18 cellular contexts compared by ENCODE assay signal in the genomic region with DNA sequence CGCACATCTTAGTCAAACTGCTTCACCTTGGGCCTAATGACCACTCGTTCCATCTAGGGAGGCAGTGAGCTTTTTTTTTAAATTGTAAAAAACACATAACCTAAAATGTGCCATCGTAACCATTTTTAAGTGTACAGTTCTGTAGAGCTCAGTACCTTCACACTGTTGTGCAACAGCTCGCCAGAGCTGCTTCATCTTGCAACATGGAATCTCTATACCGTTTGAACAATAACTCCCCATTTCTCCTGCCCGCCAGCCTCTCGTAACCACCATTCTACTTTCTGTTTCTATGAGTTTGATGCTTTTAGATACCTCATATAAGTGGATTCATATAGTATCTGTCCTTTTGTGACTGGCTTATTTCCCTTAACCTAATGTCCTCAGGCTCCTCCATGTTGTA.
DNase-seq lines count a peak whose midpoint lies in the region; ATAC-seq, FAIRE-seq and TF ChIP-seq lines count a peak whose summit lies in the region.
"Had no signal": no experiment of that assay in that cellular context is flagged by ENCODE, and none has a peak within 500 bp of the region (broad histone marks: within the 10 kb centered on the region; RNA-seq: fewer than 3 reads in every experiment).

No MANE protein-coding gene starts in this region.

- TF ChIP-seq POLR2A in NB4 (IDR thresholded peaks at IDR 0.05; ENCODE audit: extremely low read depth, insufficient read length) (no peak), K562 (conservative IDR thresholded peaks at IDR 0.05) (no peak), spleen (IDR thresholded peaks at IDR 0.05) (no peak)

- no peak for TF ChIP-seq EP300 in K562 (IDR thresholded peaks at IDR 0.05; ENCODE audit: low read length)

- TF ChIP-seq CTCF in DND-41 (IDR thresholded peaks at IDR 0.05; ENCODE audit: borderline replicate concordance, extremely low read depth, low read length, poor library complexity, severe bottlenecking), result no peak
- TF ChIP-seq CTCF in NB4 (IDR thresholded peaks at IDR 0.05; ENCODE audit: low read depth, low read length), result no peak
- no peak for TF ChIP-seq CTCF in K562 (IDR thresholded peaks at IDR 0.05 in 2 of 3, conservative IDR thresholded peaks at IDR 0.05 in 1 of 3; ENCODE audit: insufficient read depth in 2 of 3, low read depth in 1 of 3, low read length in 3 of 3)
- TF ChIP-seq CTCF in spleen (IDR thresholded peaks at IDR 0.05 in 8 of 11, conservative IDR thresholded peaks at IDR 0.05 in 3 of 11), result no peak

- 63% methylated on average over 7 of the region's 7 CpGs for WGBS in K562 (ENCODE audit: insufficient coverage, low coverage, missing lambda C conversion rate)
- 50 to 94% (median 70%) methylated on average over 7 of the region's 7 CpGs for WGBS in spleen, 5 donors

- H3K27ac ChIP-seq in DND-41 (ENCODE audit: low read length) (0 out of 2 replicates have a peak overlapping the region, but pooled peaks have one; percentile 10), K562 (ENCODE audit: extremely low read depth, low read depth, low read length) (no peak overlapping the region), spleen (peak overlapping the region in 1 of 8 donors; percentile 58)
- H3K27ac ChIP-seq: SK-N-MC had no signal

- CTCF ChIA-PET in K562 (lab: Yijun Ruan, JAX; ENCODE audit: low intra/inter-chr PET ratio), result no interaction called here

- H3K27me3 ChIP-seq in DND-41 (ENCODE audit: insufficient read depth, low read length, poor library complexity), result no peaks in the 10 kb centered on the region
- no peaks in the 10 kb centered on the region for H3K27me3 ChIP-seq in K562 (ENCODE audit: control insufficient read depth in 2 of 2, insufficient read depth in 2 of 2, low read length in 2 of 2)
- H3K27me3 ChIP-seq in spleen (replicated peaks in 1 of 7), result no peaks in the 10 kb centered on the region
- H3K27me3 ChIP-seq: MG63 had no signal

- peak; percentile 17 for DNase-seq in activated CD4-positive, alpha-beta T cell treated with anti-CD3 and anti-CD28 coated beads for 48 hours
- no peak for DNase-seq in activated CD4-positive, alpha-beta T cell treated with anti-CD3 and anti-CD28 coated beads, Interleukin-2, amount 50 U/mL, for 4 hours
- DNase-seq in DND-41 (no peak), NB4 (ENCODE audit: low read depth) (peak; percentile 74), K562 (ENCODE audit: extremely low read depth in 1 of 4, low spot score in 3 of 4) (no peak), spleen (no peak), iPS-NIHi7 (ENCODE audit: extremely low spot score) (no peak), Ammon's horn (ENCODE audit: low spot score) (no peak)
- DNase-seq: CD8-positive, alpha-beta memory T cell; H7; HFFc6; Kasumi-1; MG63; NCI-H2107; NCI-H510A; NCI-H774 had no signal

- ATAC-seq in DND-41 (ENCODE audit: insufficient read depth, low read depth) (no peak), K562 (no peak)

- no peaks in the 10 kb centered on the region for H3K4me1 ChIP-seq in DND-41 (ENCODE audit: insufficient read depth, low read length)
- no peaks in the 10 kb centered on the region; a peak in 2 of 5 replicates for H3K4me1 ChIP-seq in K562 (replicated peaks in 1 of 2; ENCODE audit: control insufficient read depth in 2 of 2, insufficient read depth in 2 of 2, low read length in 2 of 2)
- H3K4me1 ChIP-seq in spleen, result peaks cover 3 to 80% (median 36%) of the 10 kb centered on the region in 6 donors

- intact Hi-C loops in K562 (cut with micrococcal nuclease), result no loop called here
- intact Hi-C loops in spleen (cut with DNase I; ENCODE audit: low total_unique reads), result no loop called here

- H3K9ac ChIP-seq in DND-41 (ENCODE audit: low read depth, low read length) (no peak overlapping the region), K562 (ENCODE audit: insufficient read depth in 1 of 2, low read depth in 2 of 2, low read length in 2 of 2) (no peak overlapping the region)

- H3K9me3 ChIP-seq in DND-41 (ENCODE audit: insufficient read depth, low read length, severe bottlenecking) (no peaks in the 10 kb centered on the region), K562 (replicated peaks; ENCODE audit: control insufficient read depth, insufficient read depth, low read depth, low read length) (no peaks in the 10 kb centered on the region), spleen (no peaks in the 10 kb centered on the region)
- H3K9me3 ChIP-seq: MG63 had no signal

- H3K4me3 ChIP-seq in DND-41 (ENCODE audit: low read depth in 1 of 2, low read length in 2 of 2), result no peak overlapping the region
- H3K4me3 ChIP-seq in NB4 (ENCODE audit: low read depth, low read length), result no peak overlapping the region
- H3K4me3 ChIP-seq in K562, result no peak overlapping the region
- no peak overlapping the region for H3K4me3 ChIP-seq in spleen
- H3K4me3 ChIP-seq: MG63, SK-N-MC had no signal

- H3K36me3 ChIP-seq in DND-41 (ENCODE audit: insufficient read depth, low read length) (peaks cover 73% of the 10 kb centered on the region), K562 (ENCODE audit: control insufficient read depth, insufficient read depth, low read length) (peaks cover 6% of the 10 kb centered on the region; the same call in 1 of the 3 replicates), spleen (peaks cover 0 to 5% (median 0%) of the 10 kb centered on the region in 6 donors)
- H3K36me3 ChIP-seq: MG63 had no signal

- H3K79me2 ChIP-seq in DND-41 (ENCODE audit: insufficient read depth, low read length) (peaks cover 100% of the 10 kb centered on the region), K562 (ENCODE audit: control insufficient read depth, insufficient read depth, low read length) (peaks cover 12% of the 10 kb centered on the region; the same call in 2 of the 3 replicates)

- no TSS peak for BruUV-seq in K562 (replicated peaks; lab: Mats Ljungman, UMichigan)

- POLR2A ChIA-PET in K562 (lab: Yijun Ruan, JAX), result interaction anchor here (1.5 kb wide), 1 partner anchor 19 kb away, joined by 3 read pairs; no protein-coding TSS in a partner anchor

- TF ChIP-seq RAD21 in K562 (CRISPR knock-in tag; conservative IDR thresholded peaks at IDR 0.05 in 1 of 2, IDR thresholded peaks at IDR 0.05 in 1 of 2), result no peak

- H4K20me1 ChIP-seq in DND-41 (ENCODE audit: insufficient read depth, low read length), result peaks cover 98% of the 10 kb centered on the region
- H4K20me1 ChIP-seq in K562 (replicated peaks; ENCODE audit: control insufficient read depth, insufficient read depth, low read length), result peaks cover 18% of the 10 kb centered on the region

- FAIRE-seq in K562 (lab: Jason Lieb, UNC), result no peak
- FAIRE-seq: D721Med had no signal

- no peak overlapping the region for H3K4me2 ChIP-seq in DND-41 (ENCODE audit: insufficient read depth, low read length)
- H3K4me2 ChIP-seq in K562 (ENCODE audit: insufficient read depth, low read length), result no peak overlapping the region

- H2AFZ ChIP-seq in DND-41 (ENCODE audit: low read depth, low read length) (no peak overlapping the region), K562 (ENCODE audit: low read depth, low read length) (no peak overlapping the region)

- in situ Hi-C loops in K562 (cut with MboI), result no loop called here

- H3K9me1 ChIP-seq in K562 (ENCODE audit: control insufficient read depth, insufficient read depth, low read length), result no peaks in the 10 kb centered on the region

TF ChIP-seq in K562, 482 proteins besides CTCF, POLR2A, EP300 and RAD21:
- TF ChIP-seq MAFK (IDR thresholded peaks at IDR 0.05; ENCODE audit: low read length) (no peak), CEBPB (tag; IDR thresholded peaks at IDR 0.05) (peak; percentile 49)
TF ChIP-seq in K562: peak in this region for 1.

Comparison
In these comparisons a context has a peak if more than half of its experiments do, and no peak if none do; other contexts are left out.
1. DNase-seq: peak in activated CD4-positive, alpha-beta T cell treated with anti-CD3 and anti-CD28 coated beads for 48 hours (single experiment) and NB4 (single experiment); none in activated CD4-positive, alpha-beta T cell treated with anti-CD3 and anti-CD28 coated beads, Interleukin-2, amount 50 U/mL, for 4 hours (0 of 2), DND-41 (single experiment), K562 (0 of 4), spleen (single experiment), iPS-NIHi7 (single experiment) and Ammon's horn (single experiment).